In the genomic region with DNA sequence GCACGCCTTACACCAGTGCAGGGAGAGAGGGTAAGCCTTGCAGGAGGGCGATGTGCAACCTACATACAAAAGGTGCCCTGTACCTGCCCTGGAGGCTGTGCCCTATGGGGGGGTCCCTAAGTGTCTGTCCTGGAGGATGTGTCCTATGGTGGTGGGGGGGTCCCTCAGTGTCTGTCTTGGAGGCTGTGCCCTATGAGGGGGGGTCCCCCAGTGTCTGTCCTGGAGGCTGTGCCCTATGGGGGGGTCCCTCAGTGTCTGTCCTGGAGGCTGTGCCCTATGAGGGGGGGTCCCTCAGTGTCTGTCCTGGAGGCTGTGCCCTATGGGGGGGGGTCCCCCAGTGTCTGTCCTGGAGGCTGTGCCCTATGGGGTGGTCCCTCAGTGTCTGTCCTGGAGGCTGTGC, we compare ENCODE assay signal across 15 cellular contexts.
"Had no signal": no experiment of that assay in that cellular context is flagged by ENCODE, and none has a peak within 500 bp of the region (broad histone marks: within the 10 kb centered on the region; RNA-seq: fewer than 3 reads in every experiment).

No MANE protein-coding gene starts in this region.

- H3K4me3 ChIP-seq: esophagus muscularis mucosa, lower lobe of right lung, upper lobe of left lung had no signal

- H3K27ac ChIP-seq: esophagus muscularis mucosa, lower lobe of right lung, upper lobe of left lung had no signal

- H3K27me3 ChIP-seq: esophagus muscularis mucosa, upper lobe of left lung had no signal

- DNase-seq: activated CD4-positive, alpha-beta T cell treated with anti-CD3 and anti-CD28 coated beads, Interleukin-2, amount 50 U/mL, for 48 hours; activated CD4-positive, CD25-positive, alpha-beta regulatory T cell treated with anti-CD3 and anti-CD28 coated beads, Interleukin-2, amount 50 U/mL, for 72 hours; activated naive CD4-positive, alpha-beta T cell; activated T-cell treated with anti-CD3 and anti-CD28 coated beads, Interleukin-2, amount 50 U/mL, for 48 hours; hippocampal formation; kidney glomerular epithelial cell; lower lobe of right lung; midbrain; retina; stimulated activated CD4-positive, alpha-beta T cell treated with anti-CD3 and anti-CD28 coated beads, Interleukin-15, amount 100 ng/mL, for 24 hours; stimulated activated CD4-positive, alpha-beta T cell treated with anti-CD3 and anti-CD28 coated beads, Interleukin-4, amount 100 ng/mL, for 1 hour; stimulated activated naive CD4-positive, alpha-beta T cell; substantia nigra had no signal

- ATAC-seq: lower lobe of right lung had no signal

- H3K4me1 ChIP-seq: esophagus muscularis mucosa, lower lobe of right lung had no signal

- H3K9me3 ChIP-seq: upper lobe of left lung had no signal
